In the genomic region with DNA sequence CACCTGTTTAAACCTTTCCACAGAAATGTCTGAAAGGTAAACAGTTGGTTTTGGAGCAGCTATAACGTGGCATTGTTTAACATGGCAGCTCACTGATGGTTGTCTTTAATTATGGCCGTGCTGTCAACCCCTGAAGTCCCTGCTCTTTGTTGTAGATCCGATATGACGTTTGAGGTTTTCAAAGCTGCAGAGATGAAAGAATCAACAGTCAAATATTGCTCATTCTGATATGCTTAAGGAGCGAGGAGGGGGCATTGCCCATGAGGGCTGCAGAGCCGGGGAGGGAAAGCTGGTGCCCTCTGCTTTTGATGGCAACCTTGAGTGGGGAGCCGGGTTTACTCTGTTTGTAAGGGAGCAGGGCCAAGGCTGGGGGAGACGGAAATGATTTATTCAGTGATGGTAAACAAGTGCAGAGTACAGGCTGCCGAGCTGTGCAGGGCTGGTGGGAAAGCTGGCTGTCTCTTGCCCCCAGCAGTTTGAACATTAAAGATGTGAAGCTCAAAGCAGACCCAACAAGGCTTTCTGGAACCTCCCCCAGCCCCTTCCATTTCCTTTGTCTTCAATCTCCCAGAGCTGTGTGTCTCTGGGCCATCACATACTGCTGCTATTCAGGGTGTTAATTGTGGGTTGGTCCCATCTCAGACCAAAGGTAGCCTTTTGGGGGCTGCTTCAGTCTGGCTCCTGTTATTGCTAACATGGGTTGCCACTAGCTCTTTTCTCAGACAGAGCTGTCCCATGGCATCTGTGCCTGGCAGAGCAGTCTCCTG, we compare ENCODE assay signal across 1 cellular context.
TF ChIP-seq lines count a peak whose summit lies in the region.

No MANE protein-coding gene starts in this region.

TF ChIP-seq in HepG2, 621 proteins besides CTCF, POLR2A, EP300 and RAD21 (continued from another document and continues in another):
- TF ChIP-seq TAF1 (CRISPR knock-in tag; IDR thresholded peaks at IDR 0.05) = peak; percentile 47
- TF ChIP-seq ZNF260 (CRISPR knock-in tag; IDR thresholded peaks at IDR 0.05; ENCODE audit: borderline replicate concordance, low read depth) = no peak
- no peak for TF ChIP-seq ZNF232 (CRISPR knock-in tag; IDR thresholded peaks at IDR 0.05; ENCODE audit: borderline replicate concordance)
- no peak for TF ChIP-seq ZNF547 (CRISPR knock-in tag; IDR thresholded peaks at IDR 0.05)
- TF ChIP-seq ZNF772 (CRISPR knock-in tag; IDR thresholded peaks at IDR 0.05) = peak; percentile 76; the same call in 1 of the 2 replicates
- TF ChIP-seq CHCHD3 (CRISPR knock-in tag; IDR thresholded peaks at IDR 0.05) = no peak
- peak; percentile 84 for TF ChIP-seq BCL6 (CRISPR knock-in tag; IDR thresholded peaks at IDR 0.05)
- TF ChIP-seq ZNF883 (CRISPR knock-in tag; IDR thresholded peaks at IDR 0.05; ENCODE audit: not compliant biosample characterization) = peak; percentile 50
- no peak for TF ChIP-seq HNRNPUL1 (IDR thresholded peaks at IDR 0.05; ENCODE audit: low read depth, low read length)
- no peak for TF ChIP-seq SP1 (IDR thresholded peaks at IDR 0.05)
- TF ChIP-seq SP1 (CRISPR knock-in tag; IDR thresholded peaks at IDR 0.05) = no peak
- TF ChIP-seq, protein P1, sequence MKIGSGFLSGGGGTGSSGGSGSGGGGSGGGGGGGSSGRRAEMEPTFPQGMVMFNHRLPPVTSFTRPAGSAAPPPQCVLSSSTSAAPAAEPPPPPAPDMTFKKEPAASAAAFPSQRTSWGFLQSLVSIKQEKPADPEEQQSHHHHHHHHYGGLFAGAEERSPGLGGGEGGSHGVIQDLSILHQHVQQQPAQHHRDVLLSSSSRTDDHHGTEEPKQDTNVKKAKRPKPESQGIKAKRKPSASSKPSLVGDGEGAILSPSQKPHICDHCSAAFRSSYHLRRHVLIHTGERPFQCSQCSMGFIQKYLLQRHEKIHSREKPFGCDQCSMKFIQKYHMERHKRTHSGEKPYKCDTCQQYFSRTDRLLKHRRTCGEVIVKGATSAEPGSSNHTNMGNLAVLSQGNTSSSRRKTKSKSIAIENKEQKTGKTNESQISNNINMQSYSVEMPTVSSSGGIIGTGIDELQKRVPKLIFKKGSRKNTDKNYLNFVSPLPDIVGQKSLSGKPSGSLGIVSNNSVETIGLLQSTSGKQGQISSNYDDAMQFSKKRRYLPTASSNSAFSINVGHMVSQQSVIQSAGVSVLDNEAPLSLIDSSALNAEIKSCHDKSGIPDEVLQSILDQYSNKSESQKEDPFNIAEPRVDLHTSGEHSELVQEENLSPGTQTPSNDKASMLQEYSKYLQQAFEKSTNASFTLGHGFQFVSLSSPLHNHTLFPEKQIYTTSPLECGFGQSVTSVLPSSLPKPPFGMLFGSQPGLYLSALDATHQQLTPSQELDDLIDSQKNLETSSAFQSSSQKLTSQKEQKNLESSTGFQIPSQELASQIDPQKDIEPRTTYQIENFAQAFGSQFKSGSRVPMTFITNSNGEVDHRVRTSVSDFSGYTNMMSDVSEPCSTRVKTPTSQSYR (CRISPR knock-in tag; IDR thresholded peaks at IDR 0.05; ENCODE audit: borderline replicate concordance) = peak; percentile 52
- TF ChIP-seq NFAT5 (CRISPR knock-in tag; IDR thresholded peaks at IDR 0.05) = no peak
- no peak for TF ChIP-seq ZFP62 (CRISPR knock-in tag; IDR thresholded peaks at IDR 0.05)
- TF ChIP-seq ZBTB21 (CRISPR knock-in tag; IDR thresholded peaks at IDR 0.05) = peak; percentile 67; the same call in 1 of the 2 replicates
- TF ChIP-seq PLRG1 (conservative IDR thresholded peaks at IDR 0.05) = no peak
- no peak for TF ChIP-seq ZEB1 (IDR thresholded peaks at IDR 0.05; ENCODE audit: insufficient replicate concordance, low read depth)
- TF ChIP-seq MLLT10 (CRISPR knock-in tag; IDR thresholded peaks at IDR 0.05) = no peak
- no peak for TF ChIP-seq SMC3 (IDR thresholded peaks at IDR 0.05; ENCODE audit: low read length)
- TF ChIP-seq TCF12 (IDR thresholded peaks at IDR 0.05) = no peak
- TF ChIP-seq TCF12 (CRISPR knock-in tag; IDR thresholded peaks at IDR 0.05) = peak; percentile 99
- TF ChIP-seq ZFY (CRISPR knock-in tag; IDR thresholded peaks at IDR 0.05) = no peak
- TF ChIP-seq TOE1 (CRISPR knock-in tag; IDR thresholded peaks at IDR 0.05) = no peak
- TF ChIP-seq NFE2 (CRISPR knock-in tag; IDR thresholded peaks at IDR 0.05) = no peak
- TF ChIP-seq ZNF441 (CRISPR knock-in tag; IDR thresholded peaks at IDR 0.05; ENCODE audit: borderline replicate concordance) = no peak
- peak; percentile 54; the same call in 1 of the 2 replicates for TF ChIP-seq SALL2 (CRISPR knock-in tag; IDR thresholded peaks at IDR 0.05)
- TF ChIP-seq MAX (IDR thresholded peaks at IDR 0.05) = peak; percentile 64
- TF ChIP-seq SUZ12 (IDR thresholded peaks at IDR 0.05; ENCODE audit: low read depth, low read length) = no peak
- no peak for TF ChIP-seq SOX6 (IDR thresholded peaks at IDR 0.05)
- TF ChIP-seq SOX6 (CRISPR knock-in tag; IDR thresholded peaks at IDR 0.05) = peak; percentile 97
- TF ChIP-seq, protein P2, sequence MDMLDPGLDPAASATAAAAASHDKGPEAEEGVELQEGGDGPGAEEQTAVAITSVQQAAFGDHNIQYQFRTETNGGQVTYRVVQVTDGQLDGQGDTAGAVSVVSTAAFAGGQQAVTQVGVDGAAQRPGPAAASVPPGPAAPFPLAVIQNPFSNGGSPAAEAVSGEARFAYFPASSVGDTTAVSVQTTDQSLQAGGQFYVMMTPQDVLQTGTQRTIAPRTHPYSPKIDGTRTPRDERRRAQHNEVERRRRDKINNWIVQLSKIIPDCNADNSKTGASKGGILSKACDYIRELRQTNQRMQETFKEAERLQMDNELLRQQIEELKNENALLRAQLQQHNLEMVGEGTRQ (IDR thresholded peaks at IDR 0.05; ENCODE audit: low read depth, low read length) = no peak
- TF ChIP-seq, protein P2 (CRISPR knock-in tag; IDR thresholded peaks at IDR 0.05; ENCODE audit: borderline replicate concordance) = no peak
- TF ChIP-seq ZNF562 (CRISPR knock-in tag; IDR thresholded peaks at IDR 0.05; ENCODE audit: borderline replicate concordance) = no peak
- peak; percentile 82 for TF ChIP-seq HNF1A (IDR thresholded peaks at IDR 0.05; ENCODE audit: low read depth)
- peak; percentile 95 for TF ChIP-seq HNF1A (CRISPR knock-in tag; IDR thresholded peaks at IDR 0.05; ENCODE audit: borderline replicate concordance)
- no peak for TF ChIP-seq POLR2AphosphoS2 (IDR thresholded peaks at IDR 0.05; ENCODE audit: low read depth, low read length)
- TF ChIP-seq ZBTB20 (CRISPR knock-in tag; IDR thresholded peaks at IDR 0.05; ENCODE audit: borderline replicate concordance, low read depth) = no peak
- TF ChIP-seq ZSCAN20 (CRISPR knock-in tag; IDR thresholded peaks at IDR 0.05; ENCODE audit: borderline replicate concordance) = no peak
- TF ChIP-seq ZNF501 (CRISPR knock-in tag; IDR thresholded peaks at IDR 0.05) = peak; percentile 80
- TF ChIP-seq ZNF235 (CRISPR knock-in tag; IDR thresholded peaks at IDR 0.05; ENCODE audit: borderline replicate concordance) = no peak
- TF ChIP-seq TBX2 (CRISPR knock-in tag; IDR thresholded peaks at IDR 0.05; ENCODE audit: borderline replicate concordance) = peak; percentile 98
- peak; percentile 45 for TF ChIP-seq THAP11 (CRISPR knock-in tag; IDR thresholded peaks at IDR 0.05)
- peak; percentile 97 for TF ChIP-seq FOXP4 (CRISPR knock-in tag; IDR thresholded peaks at IDR 0.05)
- no peak for TF ChIP-seq ARNT2 (CRISPR knock-in tag; IDR thresholded peaks at IDR 0.05; ENCODE audit: low read depth)
- peak; percentile 94 for TF ChIP-seq ZNF12 (CRISPR knock-in tag; IDR thresholded peaks at IDR 0.05)
